In genomic region chr9:105316703-105317102, GRCh38 we compare ENCODE assay signal across 20 cellular contexts.
DNase-seq lines count a peak whose midpoint lies in the region; ATAC-seq, FAIRE-seq and TF ChIP-seq lines count a peak whose summit lies in the region.
"Had no signal": no experiment of that assay in that cellular context is flagged by ENCODE, and none has a peak within 500 bp of the region (broad histone marks: within the 10 kb centered on the region; RNA-seq: fewer than 3 reads in every experiment).

No MANE protein-coding gene starts in this region.

- no peak overlapping the region for H3K4me3 ChIP-seq in GM12878
- H3K4me3 ChIP-seq in gastrocnemius medialis = no peak overlapping the region
- H3K4me3 ChIP-seq: A549, GM23248 had no signal

- DNase-seq in H54 (ENCODE audit: insufficient read length, low spot score) (no peak), GM12878 (ENCODE audit: low read depth, low spot score) (no peak), substantia nigra (lab: John Stamatoyannopoulos, UW) (no peak), NCI-H2227 treated with DMSO at 0.1 percent for 48 hours (lab: John Stamatoyannopoulos, UW) (no peak), foreskin keratinocyte (no peak), gastrocnemius medialis (no peak)
- DNase-seq: AML-193; Caco-2; CD4-positive, alpha-beta T cell; GDM1; GM23248; HCEC 1CT; IMR-90 had no signal

- no peaks in the 10 kb centered on the region for H3K27me3 ChIP-seq in GM12878 (replicated peaks in 1 of 2; ENCODE audit: control insufficient read depth in 2 of 2, insufficient read depth in 2 of 2, low read length in 1 of 2)
- no peaks in the 10 kb centered on the region for H3K27me3 ChIP-seq in layer of hippocampus (ENCODE audit: control insufficient read depth, insufficient read depth, low read length)
- H3K27me3 ChIP-seq in foreskin keratinocyte = no peaks in the 10 kb centered on the region
- no peaks in the 10 kb centered on the region for H3K27me3 ChIP-seq in gastrocnemius medialis

- no peak overlapping the region for H3K4me2 ChIP-seq in GM12878 (ENCODE audit: control insufficient read depth, insufficient read depth)
- H3K4me2 ChIP-seq: A549 had no signal

- FAIRE-seq in H54 (lab: Jason Lieb, UNC) = peak; percentile 85
- FAIRE-seq in GM12878 (lab: Jason Lieb, UNC) = peak; percentile 13
- FAIRE-seq: A549, D721Med, HTR-8/SVneo had no signal

- H3K9me3 ChIP-seq in GM12878 (replicated peaks; ENCODE audit: control insufficient read depth, insufficient read depth, low read length) (no peaks in the 10 kb centered on the region), gastrocnemius medialis (no peaks in the 10 kb centered on the region)
- H3K9me3 ChIP-seq: A549, Caco-2 had no signal

- no peak for TF ChIP-seq RAD21 in GM12878 (IDR thresholded peaks at IDR 0.05; ENCODE audit: insufficient read depth, low read depth, low read length)

- H3K36me3 ChIP-seq in GM12878 (ENCODE audit: control insufficient read depth in 2 of 2, insufficient read depth in 2 of 2, low read length in 1 of 2) (no peaks in the 10 kb centered on the region), gastrocnemius medialis (peaks cover 0 to 9% of the 10 kb centered on the region in 2 donors)

- H3K9ac ChIP-seq in GM12878 (ENCODE audit: control insufficient read depth, insufficient read depth, low read length) = no peak overlapping the region
- H3K9ac ChIP-seq: GM23248 had no signal

- H3K27ac ChIP-seq in GM12878 (ENCODE audit: control insufficient read depth, insufficient read depth) (no peak overlapping the region), layer of hippocampus (ENCODE audit: low read depth, low read length) (peak overlapping the region; percentile 47), substantia nigra (ENCODE audit: low read depth, low read length, poor library complexity, severe bottlenecking) (peak overlapping the region; percentile 68), foreskin keratinocyte (no peak overlapping the region), gastrocnemius medialis (no peak overlapping the region)
- H3K27ac ChIP-seq: 22Rv1, A549, C4-2B, GM23248 had no signal

- in situ Hi-C loops in GM12878 (cut with MboI) = no loop called here
- in situ Hi-C loops in gastrocnemius medialis (cut with MboI; ENCODE audit: low sequenced_read_pairs in 4 of 4) = loop anchor here in 1 of 4 donors (10.0 kb wide), 1 partner anchor 58 kb away; no protein-coding TSS in a partner anchor

- H3K79me2 ChIP-seq in GM12878 (ENCODE audit: control insufficient read depth, insufficient read depth, low read length) = no peaks in the 10 kb centered on the region

- TF ChIP-seq POLR2A in H54 (IDR thresholded peaks at IDR 0.05; ENCODE audit: low read depth, low read length) = no peak
- TF ChIP-seq POLR2A in GM12878 (IDR thresholded peaks at IDR 0.05; ENCODE audit: low read depth, low read length) = no peak
- TF ChIP-seq POLR2A in gastrocnemius medialis (IDR thresholded peaks at IDR 0.05) = no peak

- RAD21 ChIA-PET in GM12878 (lab: Charles Lee; ENCODE audit: unreplicated experiment) = interaction anchor here (1.5 kb wide), 1 partner anchor 72 kb away, joined by 3 read pairs; the partner anchor contains the start of gene SLC44A1

- CTCF ChIA-PET in GM12878 (lab: Yijun Ruan, JAX) = interaction anchor here (5.0 kb wide), 1 partner anchor 9 kb away, joined by 34 read pairs; no protein-coding TSS in a partner anchor

- BruUV-seq in GM12878 (replicated peaks; lab: Mats Ljungman, UMichigan) = no TSS peak

- TF ChIP-seq CTCF in GM12878 (IDR thresholded peaks at IDR 0.05 in 2 of 3, conservative IDR thresholded peaks at IDR 0.05 in 1 of 3; ENCODE audit: control insufficient read depth in 2 of 3, extremely low read depth in 1 of 3, insufficient read depth in 1 of 3, low read depth in 3 of 3, low read length in 3 of 3) = no peak
- no peak for TF ChIP-seq CTCF in foreskin keratinocyte (conservative IDR thresholded peaks at IDR 0.05)
- no peak for TF ChIP-seq CTCF in gastrocnemius medialis (IDR thresholded peaks at IDR 0.05 in 4 of 5, conservative IDR thresholded peaks at IDR 0.05 in 1 of 5)

- WGBS in GM12878 (ENCODE audit: insufficient coverage, insufficient replicate concordance, low lambda C conversion rate, missing lambda C conversion rate) = 100% methylated on average over 2 of the region's 2 CpGs

- SMC1A ChIA-PET in GM12878 (lab: Charles Lee; ENCODE audit: uncharacterized antibody, unreplicated experiment) = interaction anchor here (1.0 to 5.2 kb wide), 6 partner anchors 9 to 188 kb away, joined by 3 to 43 read pairs (median 4); no protein-coding TSS in a partner anchor

- no peak overlapping the region for H2AFZ ChIP-seq in GM12878 (ENCODE audit: control insufficient read depth, low read depth, low read length)
- H2AFZ ChIP-seq: GM23248 had no signal

- no peaks in the 10 kb centered on the region for H4K20me1 ChIP-seq in GM12878 (ENCODE audit: control insufficient read depth, insufficient read depth)

- intact Hi-C loops in GM12878 (cut with micrococcal nuclease; ENCODE audit: unreplicated experiment) = no loop called here
- intact Hi-C loops in gastrocnemius medialis (cut with DNase I; ENCODE audit: low total_unique reads) = no loop called here

- no peak for ATAC-seq in GM12878
- no peak for ATAC-seq in foreskin keratinocyte
- ATAC-seq in gastrocnemius medialis = no peak
- no peak for ATAC-seq in GM19397 (IDR thresholded peaks at IDR 0.05; ENCODE audit: unreplicated experiment)
- ATAC-seq: A549 had no signal

- POLR2A ChIA-PET in GM12878 (lab: Charles Lee) = no interaction called here

- peaks cover 8% of the 10 kb centered on the region for H3K4me1 ChIP-seq in GM12878 (ENCODE audit: control insufficient read depth, insufficient read depth, low read length)
- H3K4me1 ChIP-seq in foreskin keratinocyte = no peaks in the 10 kb centered on the region
- no peaks in the 10 kb centered on the region for H3K4me1 ChIP-seq in gastrocnemius medialis

- TF ChIP-seq EP300 in GM12878 (IDR thresholded peaks at IDR 0.05; ENCODE audit: borderline replicate concordance in 1 of 2, control insufficient read depth in 1 of 2, low read depth in 2 of 2, low read length in 2 of 2) = no peak

TF ChIP-seq in GM12878, 131 proteins besides CTCF, POLR2A, EP300 and RAD21:
- no peak for TF ChIP-seq HCFC1 (IDR thresholded peaks at IDR 0.05; ENCODE audit: low read length)
- TF ChIP-seq, protein P1, sequence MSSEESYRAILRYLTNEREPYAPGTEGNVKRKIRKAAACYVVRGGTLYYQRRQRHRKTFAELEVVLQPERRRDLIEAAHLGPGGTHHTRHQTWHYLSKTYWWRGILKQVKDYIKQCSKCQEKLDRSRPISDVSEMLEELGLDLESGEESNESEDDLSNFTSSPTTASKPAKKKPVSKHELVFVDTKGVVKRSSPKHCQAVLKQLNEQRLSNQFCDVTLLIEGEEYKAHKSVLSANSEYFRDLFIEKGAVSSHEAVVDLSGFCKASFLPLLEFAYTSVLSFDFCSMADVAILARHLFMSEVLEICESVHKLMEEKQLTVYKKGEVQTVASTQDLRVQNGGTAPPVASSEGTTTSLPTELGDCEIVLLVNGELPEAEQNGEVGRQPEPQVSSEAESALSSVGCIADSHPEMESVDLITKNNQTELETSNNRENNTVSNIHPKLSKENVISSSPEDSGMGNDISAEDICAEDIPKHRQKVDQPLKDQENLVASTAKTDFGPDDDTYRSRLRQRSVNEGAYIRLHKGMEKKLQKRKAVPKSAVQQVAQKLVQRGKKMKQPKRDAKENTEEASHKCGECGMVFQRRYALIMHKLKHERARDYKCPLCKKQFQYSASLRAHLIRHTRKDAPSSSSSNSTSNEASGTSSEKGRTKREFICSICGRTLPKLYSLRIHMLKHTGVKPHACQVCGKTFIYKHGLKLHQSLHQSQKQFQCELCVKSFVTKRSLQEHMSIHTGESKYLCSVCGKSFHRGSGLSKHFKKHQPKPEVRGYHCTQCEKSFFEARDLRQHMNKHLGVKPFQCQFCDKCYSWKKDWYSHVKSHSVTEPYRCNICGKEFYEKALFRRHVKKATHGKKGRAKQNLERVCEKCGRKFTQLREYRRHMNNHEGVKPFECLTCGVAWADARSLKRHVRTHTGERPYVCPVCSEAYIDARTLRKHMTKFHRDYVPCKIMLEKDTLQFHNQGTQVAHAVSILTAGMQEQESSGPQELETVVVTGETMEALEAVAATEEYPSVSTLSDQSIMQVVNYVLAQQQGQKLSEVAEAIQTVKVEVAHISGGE (CRISPR knock-in tag; IDR thresholded peaks at IDR 0.05) = no peak
- TF ChIP-seq GABPA (IDR thresholded peaks at IDR 0.05; ENCODE audit: low read depth) = no peak
- no peak for TF ChIP-seq MYB (IDR thresholded peaks at IDR 0.05; ENCODE audit: borderline replicate concordance, low read depth, low read length)
- TF ChIP-seq BACH1 (IDR thresholded peaks at IDR 0.05; ENCODE audit: borderline replicate concordance) = no peak
- TF ChIP-seq, protein P2, sequence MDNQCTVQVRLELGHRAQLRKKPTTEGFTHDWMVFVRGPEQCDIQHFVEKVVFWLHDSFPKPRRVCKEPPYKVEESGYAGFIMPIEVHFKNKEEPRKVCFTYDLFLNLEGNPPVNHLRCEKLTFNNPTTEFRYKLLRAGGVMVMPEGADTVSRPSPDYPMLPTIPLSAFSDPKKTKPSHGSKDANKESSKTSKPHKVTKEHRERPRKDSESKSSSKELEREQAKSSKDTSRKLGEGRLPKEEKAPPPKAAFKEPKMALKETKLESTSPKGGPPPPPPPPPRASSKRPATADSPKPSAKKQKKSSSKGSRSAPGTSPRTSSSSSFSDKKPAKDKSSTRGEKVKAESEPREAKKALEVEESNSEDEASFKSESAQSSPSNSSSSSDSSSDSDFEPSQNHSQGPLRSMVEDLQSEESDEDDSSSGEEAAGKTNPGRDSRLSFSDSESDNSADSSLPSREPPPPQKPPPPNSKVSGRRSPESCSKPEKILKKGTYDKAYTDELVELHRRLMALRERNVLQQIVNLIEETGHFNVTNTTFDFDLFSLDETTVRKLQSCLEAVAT (IDR thresholded peaks at IDR 0.05) = no peak
- no peak for TF ChIP-seq IRF4 (IDR thresholded peaks at IDR 0.05; ENCODE audit: low read depth, low read length)
- no peak for TF ChIP-seq SMAD1 (IDR thresholded peaks at IDR 0.05; ENCODE audit: low read depth, partially characterized antibody)
- TF ChIP-seq BHLHE40 (IDR thresholded peaks at IDR 0.05; ENCODE audit: borderline replicate concordance in 1 of 2, low read depth in 2 of 2, low read length in 1 of 2) = no peak
- TF ChIP-seq KAT2A (conservative IDR thresholded peaks at IDR 0.05; ENCODE audit: control insufficient read depth, low read depth, low read length) = no peak
- TF ChIP-seq IKZF2 (IDR thresholded peaks at IDR 0.05) = no peak

Comparison
In these comparisons a context has a peak if more than half of its experiments do, and no peak if none do; other contexts are left out.
1. H3K27ac ChIP-seq: peak in layer of hippocampus (single experiment) and substantia nigra (single experiment); none in GM12878 (single experiment), foreskin keratinocyte (single experiment) and gastrocnemius medialis (0 of 4).